9 cellular contexts compared by ENCODE assay signal in the genomic region with DNA sequence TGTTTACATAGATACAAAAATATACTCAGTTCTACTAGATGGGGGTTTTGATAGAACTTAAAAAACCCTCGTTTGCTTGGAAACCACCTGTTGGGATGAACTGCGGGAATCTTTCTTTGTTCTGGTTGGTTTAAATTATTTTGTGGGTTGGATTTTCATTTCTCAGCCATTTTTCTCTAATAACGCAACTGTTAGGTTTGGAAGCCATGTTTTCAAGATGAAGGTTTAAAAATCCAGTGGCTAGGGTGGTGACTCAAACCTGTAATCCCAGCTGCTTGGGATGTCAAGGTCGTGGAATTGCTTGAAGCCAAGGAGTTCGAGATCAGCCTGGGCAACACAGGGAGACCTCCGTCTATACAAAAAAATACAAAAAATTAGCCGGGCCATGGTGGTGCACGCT. TPM values are rescaled to one million over a fixed set of nuclear protein-coding genes. Genes with fewer than 3 reads are reported as not detected.
DNase-seq lines count a peak whose midpoint lies in the region; ATAC-seq and TF ChIP-seq lines count a peak whose summit lies in the region.
"Had no signal": no experiment of that assay in that cellular context is flagged by ENCODE, and none has a peak within 500 bp of the region (broad histone marks: within the 10 kb centered on the region; RNA-seq: fewer than 3 reads in every experiment).

No MANE protein-coding gene starts in this region.

- peaks cover 3% of the 10 kb centered on the region for H3K27me3 Mint-ChIP-seq in activated T-cell treated with anti-CD3 and anti-CD28 coated beads, Interleukin-2, amount 50 U/mL, for 4 hours (ENCODE audit: low read depth)
- peaks cover 25% of the 10 kb centered on the region for H3K27me3 Mint-ChIP-seq in WTC11 (ENCODE audit: low read depth)
- H3K27me3 Mint-ChIP-seq in stimulated activated naive B cell treated with anti-CD40 and anti-IgM and Interleukin-4, amounts not matched to agents 10 μg/mL and 1 μg/mL and 100 μg/mL, for 72 hours: peaks cover 6 to 8% of the 10 kb centered on the region in 2 donors

- peak overlapping the region; percentile 96 for H3K4me3 ChIP-seq in fibroblast of the aortic adventitia (ENCODE audit: low read depth, low read length)

- no peak for DNase-seq in activated T-cell treated with anti-CD3 and anti-CD28 coated beads, Interleukin-2, amount 50 U/mL, for 4 hours
- DNase-seq in activated T-cell treated with anti-CD3 and anti-CD28 coated beads for 4 hours: no peak
- no peak for DNase-seq in WTC11 (ENCODE audit: low spot score)
- DNase-seq in fibroblast of the aortic adventitia (ENCODE audit: low read depth): peak; percentile 16
- no peak for DNase-seq in stimulated activated naive B cell treated with anti-CD40 and anti-IgM and Interleukin-4, amounts not matched to agents 10 μg/mL and 1 μg/mL and 100 μg/mL, for 72 hours
- DNase-seq in SKM-1 (lab: John Stamatoyannopoulos, UW; ENCODE audit: unreplicated experiment): no peak
- DNase-seq: NCI-H146 had no signal

- CTCF ChIA-PET in WTC11 (lab: Charles Lee): interaction anchor here (1.2 to 3.2 kb wide), 2 partner anchors 45 to 227 kb away, joined by 3 to 6 read pairs; no protein-coding TSS in a partner anchor

- H3K4me3 Mint-ChIP-seq in activated T-cell treated with anti-CD3 and anti-CD28 coated beads, Interleukin-2, amount 50 U/mL, for 4 hours: peak overlapping the region; percentile 97
- H3K4me3 Mint-ChIP-seq in WTC11: peak overlapping the region; percentile 90
- H3K4me3 Mint-ChIP-seq in stimulated activated naive B cell treated with anti-CD40 and anti-IgM and Interleukin-4, amounts not matched to agents 10 μg/mL and 1 μg/mL and 100 μg/mL, for 72 hours: peak overlapping the region; percentile 99 to 100

- H3K36me3 Mint-ChIP-seq in activated T-cell treated with anti-CD3 and anti-CD28 coated beads, Interleukin-2, amount 50 U/mL, for 4 hours (ENCODE audit: insufficient read depth): peaks cover 12% of the 10 kb centered on the region
- H3K36me3 Mint-ChIP-seq in WTC11: peaks cover 12% of the 10 kb centered on the region
- peaks cover 9 to 21% of the 10 kb centered on the region in 2 donors for H3K36me3 Mint-ChIP-seq in stimulated activated naive B cell treated with anti-CD40 and anti-IgM and Interleukin-4, amounts not matched to agents 10 μg/mL and 1 μg/mL and 100 μg/mL, for 72 hours

- no peak for ATAC-seq in activated T-cell treated with anti-CD3 and anti-CD28 coated beads, Interleukin-2, amount 50 U/mL, for 4 hours
- no peak for ATAC-seq in WTC11
- ATAC-seq in stimulated activated naive B cell treated with anti-CD40 and anti-IgM and Interleukin-4, amounts not matched to agents 10 μg/mL and 1 μg/mL and 100 μg/mL, for 72 hours (replicated peaks): no peak
- ATAC-seq in GM19035 (IDR thresholded peaks at IDR 0.05; ENCODE audit: unreplicated experiment): no peak
- no peak for ATAC-seq in HG02981 (IDR thresholded peaks at IDR 0.05; ENCODE audit: unreplicated experiment)

- POLR2A ChIA-PET in WTC11 (lab: Charles Lee): no interaction called here

- TF ChIP-seq CTCF in WTC11 (IDR thresholded peaks at IDR 0.05): no peak
- TF ChIP-seq CTCF in fibroblast of the aortic adventitia (IDR thresholded peaks at IDR 0.05; ENCODE audit: insufficient read depth, low read length): no peak

- H3K4me1 Mint-ChIP-seq in activated T-cell treated with anti-CD3 and anti-CD28 coated beads, Interleukin-2, amount 50 U/mL, for 4 hours (ENCODE audit: low read depth): peaks cover 58% of the 10 kb centered on the region
- H3K4me1 Mint-ChIP-seq in WTC11: peaks cover 33% of the 10 kb centered on the region
- peaks cover 35 to 48% of the 10 kb centered on the region in 2 donors for H3K4me1 Mint-ChIP-seq in stimulated activated naive B cell treated with anti-CD40 and anti-IgM and Interleukin-4, amounts not matched to agents 10 μg/mL and 1 μg/mL and 100 μg/mL, for 72 hours

- H3K9me3 Mint-ChIP-seq in activated T-cell treated with anti-CD3 and anti-CD28 coated beads, Interleukin-2, amount 50 U/mL, for 4 hours: no peaks in the 10 kb centered on the region
- peaks cover 17% of the 10 kb centered on the region for H3K9me3 Mint-ChIP-seq in WTC11
- H3K9me3 Mint-ChIP-seq in stimulated activated naive B cell treated with anti-CD40 and anti-IgM and Interleukin-4, amounts not matched to agents 10 μg/mL and 1 μg/mL and 100 μg/mL, for 72 hours: peaks cover 0 to 3% of the 10 kb centered on the region in 2 donors

- H3K27ac Mint-ChIP-seq in WTC11: no peak overlapping the region; the same call in 1 of the 2 replicates
- no peak overlapping the region for H3K27ac Mint-ChIP-seq in stimulated activated naive B cell treated with anti-CD40 and anti-IgM and Interleukin-4, amounts not matched to agents 10 μg/mL and 1 μg/mL and 100 μg/mL, for 72 hours

TF ChIP-seq in WTC11, 78 proteins besides CTCF, POLR2A, EP300 and RAD21 (continues in another document):
- TF ChIP-seq TEAD1 (CRISPR knock-in tag; IDR thresholded peaks at IDR 0.05) (no peak), MAX (CRISPR knock-in tag; IDR thresholded peaks at IDR 0.05) (no peak), CBFB (CRISPR knock-in tag; IDR thresholded peaks at IDR 0.05; ENCODE audit: low read depth) (no peak), GTF2I (CRISPR knock-in tag; conservative IDR thresholded peaks at IDR 0.05) (no peak), CREB1 (CRISPR knock-in tag; IDR thresholded peaks at IDR 0.05) (no peak), ZBTB43 (CRISPR knock-in tag; IDR thresholded peaks at IDR 0.05) (no peak), ELF4 (CRISPR knock-in tag; IDR thresholded peaks at IDR 0.05; ENCODE audit: low read depth) (no peak), NFE2L1 (CRISPR knock-in tag; IDR thresholded peaks at IDR 0.05) (no peak)
- TF ChIP-seq, protein P1, sequence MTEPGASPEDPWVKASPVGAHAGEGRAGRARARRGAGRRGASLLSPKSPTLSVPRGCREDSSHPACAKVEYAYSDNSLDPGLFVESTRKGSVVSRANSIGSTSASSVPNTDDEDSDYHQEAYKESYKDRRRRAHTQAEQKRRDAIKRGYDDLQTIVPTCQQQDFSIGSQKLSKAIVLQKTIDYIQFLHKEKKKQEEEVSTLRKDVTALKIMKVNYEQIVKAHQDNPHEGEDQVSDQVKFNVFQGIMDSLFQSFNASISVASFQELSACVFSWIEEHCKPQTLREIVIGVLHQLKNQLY (CRISPR knock-in tag; IDR thresholded peaks at IDR 0.05): no peak
- TF ChIP-seq, protein P2, sequence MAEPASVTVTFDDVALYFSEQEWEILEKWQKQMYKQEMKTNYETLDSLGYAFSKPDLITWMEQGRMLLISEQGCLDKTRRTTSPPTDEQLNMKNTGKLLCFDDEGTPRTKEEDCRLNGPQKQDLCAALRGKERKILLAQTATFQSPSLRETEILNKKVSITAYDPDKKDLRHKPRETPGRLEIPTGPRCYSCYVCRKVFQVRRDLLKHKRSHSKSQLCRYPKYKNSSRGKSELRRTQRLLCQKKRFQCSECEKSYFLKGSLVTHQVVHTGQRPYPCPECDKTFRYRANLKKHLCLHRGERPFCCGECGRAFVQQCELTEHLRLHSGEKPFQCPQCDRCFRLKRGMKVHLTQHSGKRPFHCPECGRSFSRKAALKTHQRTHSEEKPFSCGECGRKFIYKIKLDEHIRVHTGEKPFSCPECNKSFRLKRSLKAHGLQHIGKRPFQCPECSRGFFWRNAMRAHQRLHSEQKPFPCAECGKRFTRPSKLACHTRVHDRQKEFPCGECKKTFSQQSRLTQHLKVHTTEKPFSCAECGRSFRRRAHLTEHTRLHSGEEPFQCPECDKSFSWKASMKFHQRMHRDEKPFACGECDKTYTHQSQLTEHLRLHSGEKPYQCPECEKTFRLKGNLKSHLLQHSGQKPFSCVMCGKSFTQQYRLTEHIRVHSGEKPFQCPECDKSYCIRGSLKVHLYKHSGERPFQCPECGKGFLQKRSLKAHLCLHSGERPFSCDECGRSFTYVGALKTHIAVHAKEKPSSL (CRISPR knock-in tag; conservative IDR thresholded peaks at IDR 0.05): no peak

RNA-seq across cellular contexts. Expression of gene URI1, which starts 1.6 kb away (rescaled TPM):
- total RNA-seq in activated T-cell treated with anti-CD3 and anti-CD28 coated beads, Interleukin-2, amount 50 U/mL, for 4 hours: 10 to 100 TPM; 69.5 to 80.5 (median 77.8) TPM
- 56.9 to 59.5 TPM (median 57.1 TPM) in 3 replicates for total RNA-seq in WTC11 (2021)
- total RNA-seq in fibroblast of the aortic adventitia (ENCODE audit: low replicate concordance): 63.8 and 103 TPM in 2 replicates
